In the genomic region with DNA sequence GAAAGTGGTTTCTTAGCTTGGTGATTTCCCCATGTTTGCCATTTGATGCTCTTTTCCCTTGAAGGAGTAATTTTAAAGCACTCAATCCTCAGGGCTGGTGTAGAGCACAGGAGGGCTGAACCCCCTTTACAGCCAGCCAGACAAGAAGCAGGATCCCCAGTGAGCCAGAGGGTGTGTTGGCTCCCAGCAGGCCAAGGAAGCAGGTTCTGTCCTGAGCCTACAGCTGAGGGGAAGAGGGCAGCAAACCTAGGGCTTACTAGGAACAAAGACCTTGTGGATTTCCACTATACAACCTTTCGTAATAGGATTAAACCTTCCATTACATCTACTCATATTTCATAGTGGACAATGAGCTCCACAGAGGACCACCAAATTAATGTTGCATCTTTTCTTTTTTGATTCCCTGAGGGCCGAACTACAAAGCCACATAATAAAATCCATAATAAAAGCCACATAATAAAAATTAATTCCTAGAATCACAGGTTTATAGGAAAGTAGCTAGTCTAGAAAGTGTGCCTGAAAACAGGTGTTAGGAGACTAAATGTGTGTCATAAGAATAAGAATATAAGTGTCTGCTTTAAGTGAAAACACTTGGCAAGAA, we compare ENCODE assay signal across 18 cellular contexts.
DNase-seq lines count a peak whose midpoint lies in the region; ATAC-seq and TF ChIP-seq lines count a peak whose summit lies in the region.
"Had no signal": no experiment of that assay in that cellular context is flagged by ENCODE, and none has a peak within 500 bp of the region (broad histone marks: within the 10 kb centered on the region; RNA-seq: fewer than 3 reads in every experiment).

No MANE protein-coding gene starts in this region.

- no peaks in the 10 kb centered on the region for H3K27me3 ChIP-seq in GM23338 (ENCODE audit: insufficient read depth)
- H3K27me3 ChIP-seq in HAP-1 (ENCODE audit: low read depth), result no peaks in the 10 kb centered on the region
- no peaks in the 10 kb centered on the region for H3K27me3 ChIP-seq in neural progenitor cell
- H3K27me3 ChIP-seq: BLaER1 had no signal

- H3K9ac ChIP-seq in neural progenitor cell, result no peak overlapping the region
- H3K9ac ChIP-seq: BLaER1 had no signal

- H3K36me3 Mint-ChIP-seq in GM23338 (ENCODE audit: low read depth), result peaks cover 9% of the 10 kb centered on the region; the same call in 1 of the 3 replicates
- H3K36me3 Mint-ChIP-seq in neural progenitor cell, result peaks cover 10% of the 10 kb centered on the region
- no peaks in the 10 kb centered on the region for H3K36me3 Mint-ChIP-seq in activated CD4-positive, alpha-beta T cell treated with anti-CD3 and anti-CD28 coated beads, Interleukin-2, amount 10 ng/mL, durations not matched to agents 24 days and 14 days (ENCODE audit: low read depth)
- H3K36me3 Mint-ChIP-seq: CD14-positive monocyte; CD4-positive, alpha-beta memory T cell; IgD-negative memory B cell had no signal

- H3K27me3 Mint-ChIP-seq in GM23338 (ENCODE audit: insufficient read depth, low read depth, poor library complexity) (peaks cover 3% of the 10 kb centered on the region), neural progenitor cell (ENCODE audit: insufficient read depth, low read depth) (peaks cover 5% of the 10 kb centered on the region)
- H3K27me3 Mint-ChIP-seq in activated CD4-positive, alpha-beta T cell treated with anti-CD3 and anti-CD28 coated beads, Interleukin-2, amount 10 ng/mL, durations not matched to agents 24 days and 14 days, result no peaks in the 10 kb centered on the region

- H3F3A ChIP-seq in GM23338 (replicated peaks; ENCODE audit: low read depth) (no peaks in the 10 kb centered on the region), neural progenitor cell (ENCODE audit: low read depth) (no peaks in the 10 kb centered on the region)

- H4K20me1 ChIP-seq in GM23338 (replicated peaks; ENCODE audit: insufficient read depth), result no peaks in the 10 kb centered on the region
- H4K20me1 ChIP-seq in neural progenitor cell (ENCODE audit: low read depth), result no peaks in the 10 kb centered on the region
- H4K20me1 ChIP-seq: BLaER1 had no signal

- no peak overlapping the region for H3K4me3 Mint-ChIP-seq in GM23338
- no peak overlapping the region for H3K4me3 Mint-ChIP-seq in neural progenitor cell
- H3K4me3 Mint-ChIP-seq in activated CD4-positive, alpha-beta T cell treated with anti-CD3 and anti-CD28 coated beads, Interleukin-2, amount 10 ng/mL, durations not matched to agents 24 days and 14 days, result no peak overlapping the region
- H3K4me3 Mint-ChIP-seq: CD14-positive monocyte; CD4-positive, alpha-beta memory T cell; HFFc6; IgD-negative memory B cell had no signal

- H2AFZ ChIP-seq in GM23338 (no peak overlapping the region), neural progenitor cell (replicated peaks) (peak overlapping the region; percentile 63)

- H3K27ac Mint-ChIP-seq in GM23338 (no peak overlapping the region), neural progenitor cell (peak overlapping the region; percentile 79)
- H3K27ac Mint-ChIP-seq in activated CD4-positive, alpha-beta T cell treated with anti-CD3 and anti-CD28 coated beads, Interleukin-2, amount 10 ng/mL, durations not matched to agents 24 days and 14 days, result no peak overlapping the region
- H3K27ac Mint-ChIP-seq: CD14-positive monocyte; CD4-positive, alpha-beta memory T cell; HFFc6; IgD-negative memory B cell had no signal

- H3K36me3 ChIP-seq in GM23338 (ENCODE audit: insufficient read depth) (no peaks in the 10 kb centered on the region; the same call in 1 of the 2 replicates), HAP-1 (replicated peaks) (no peaks in the 10 kb centered on the region), neural progenitor cell (no peaks in the 10 kb centered on the region)
- H3K36me3 ChIP-seq: BLaER1 had no signal

- in situ Hi-C loops in HAP-1 (cut with MboI; ENCODE audit: low sequenced_read_pairs), result loop anchor here (10.0 kb wide), 1 partner anchor 124 kb away; no protein-coding TSS in a partner anchor

- H3K79me2 ChIP-seq in GM23338 (replicated peaks; ENCODE audit: insufficient read depth) (no peaks in the 10 kb centered on the region), neural progenitor cell (ENCODE audit: low read depth) (no peaks in the 10 kb centered on the region)

- H3K4me3 ChIP-seq in GM23338 (no peak overlapping the region), HAP-1 (no peak overlapping the region), neural progenitor cell (no peak overlapping the region)
- H3K4me3 ChIP-seq: BLaER1 had no signal

- intact Hi-C loops in activated CD4-positive, alpha-beta T cell treated with anti-CD3 and anti-CD28 coated beads, Interleukin-2, amount 10 ng/mL, durations not matched to agents 24 days and 14 days (cut with micrococcal nuclease), result no loop called here

- H3K27ac ChIP-seq in GM23338 (ENCODE audit: low read depth), result no peak overlapping the region; the same call in 1 of the 2 replicates
- no peak overlapping the region for H3K27ac ChIP-seq in neural progenitor cell
- H3K27ac ChIP-seq: BLaER1 had no signal

- ATAC-seq in GM23338 (peak; percentile 66), GM18907 (IDR thresholded peaks at IDR 0.05; ENCODE audit: unreplicated experiment) (no peak), HG02885 (IDR thresholded peaks at IDR 0.05; ENCODE audit: poor library complexity, unreplicated experiment) (no peak)
- ATAC-seq: HCT116, HepG2 had no signal

- no peak overlapping the region for H3K4me2 ChIP-seq in GM23338
- peak overlapping the region; percentile 31 for H3K4me2 ChIP-seq in neural progenitor cell
- H3K4me2 ChIP-seq: BLaER1 had no signal

- no peaks in the 10 kb centered on the region for H3K9me2 ChIP-seq in GM23338 (ENCODE audit: insufficient read depth)

- H3K9me3 Mint-ChIP-seq in GM23338 (no peaks in the 10 kb centered on the region), neural progenitor cell (no peaks in the 10 kb centered on the region)
- H3K9me3 Mint-ChIP-seq in activated CD4-positive, alpha-beta T cell treated with anti-CD3 and anti-CD28 coated beads, Interleukin-2, amount 10 ng/mL, durations not matched to agents 24 days and 14 days, result peaks cover 3% of the 10 kb centered on the region
- H3K9me3 Mint-ChIP-seq: HFFc6 had no signal

- no peak for TF ChIP-seq CTCF in GM23338 (conservative IDR thresholded peaks at IDR 0.05; ENCODE audit: low read depth in 2 of 2)
- TF ChIP-seq CTCF in neural progenitor cell (IDR thresholded peaks at IDR 0.05), result no peak

- no peaks in the 10 kb centered on the region for H3K4me1 ChIP-seq in GM23338 (ENCODE audit: insufficient read depth)
- H3K4me1 ChIP-seq in HAP-1, result peaks cover 12% of the 10 kb centered on the region
- peaks cover 11% of the 10 kb centered on the region for H3K4me1 ChIP-seq in neural progenitor cell
- H3K4me1 ChIP-seq: BLaER1 had no signal

- peaks cover 12% of the 10 kb centered on the region; the same call in 2 of the 3 replicates for H3K4me1 Mint-ChIP-seq in GM23338
- peaks cover 25% of the 10 kb centered on the region for H3K4me1 Mint-ChIP-seq in neural progenitor cell
- no peaks in the 10 kb centered on the region for H3K4me1 Mint-ChIP-seq in activated CD4-positive, alpha-beta T cell treated with anti-CD3 and anti-CD28 coated beads, Interleukin-2, amount 10 ng/mL, durations not matched to agents 24 days and 14 days
- H3K4me1 Mint-ChIP-seq: CD14-positive monocyte; CD4-positive, alpha-beta memory T cell; IgD-negative memory B cell had no signal

- H3K9me3 ChIP-seq in HAP-1, result no peaks in the 10 kb centered on the region
- no peaks in the 10 kb centered on the region for H3K9me3 ChIP-seq in neural progenitor cell (ENCODE audit: low read depth)
- H3K9me3 ChIP-seq: BLaER1 had no signal

- DNase-seq in GM23338 (ENCODE audit: low spot score) (no peak), HAP-1 (ENCODE audit: low spot score in 2 of 2) (peak; percentile 77 to 95), NCI-H82 (lab: John Stamatoyannopoulos, UW) (peak; percentile 64), neural progenitor cell (ENCODE audit: low spot score) (peak; percentile 27)
- no peak for DNase-seq in activated CD4-positive, alpha-beta T cell treated with anti-CD3 and anti-CD28 coated beads, Interleukin-2, amount 10 ng/mL, durations not matched to agents 24 days and 14 days
- DNase-seq: 8988T; CD4-positive, alpha-beta memory T cell; DMS153; DMS79; GDM1; HFFc6 had no signal

Comparison
In these comparisons a context has a peak if more than half of its experiments do, and no peak if none do; other contexts are left out.
1. DNase-seq: peak in HAP-1 (2 of 2), NCI-H82 (single experiment) and neural progenitor cell (single experiment); none in GM23338 (single experiment) and activated CD4-positive, alpha-beta T cell treated with anti-CD3 and anti-CD28 coated beads, Interleukin-2, amount 10 ng/mL, durations not matched to agents 24 days and 14 days (single experiment).